In the genomic region with DNA sequence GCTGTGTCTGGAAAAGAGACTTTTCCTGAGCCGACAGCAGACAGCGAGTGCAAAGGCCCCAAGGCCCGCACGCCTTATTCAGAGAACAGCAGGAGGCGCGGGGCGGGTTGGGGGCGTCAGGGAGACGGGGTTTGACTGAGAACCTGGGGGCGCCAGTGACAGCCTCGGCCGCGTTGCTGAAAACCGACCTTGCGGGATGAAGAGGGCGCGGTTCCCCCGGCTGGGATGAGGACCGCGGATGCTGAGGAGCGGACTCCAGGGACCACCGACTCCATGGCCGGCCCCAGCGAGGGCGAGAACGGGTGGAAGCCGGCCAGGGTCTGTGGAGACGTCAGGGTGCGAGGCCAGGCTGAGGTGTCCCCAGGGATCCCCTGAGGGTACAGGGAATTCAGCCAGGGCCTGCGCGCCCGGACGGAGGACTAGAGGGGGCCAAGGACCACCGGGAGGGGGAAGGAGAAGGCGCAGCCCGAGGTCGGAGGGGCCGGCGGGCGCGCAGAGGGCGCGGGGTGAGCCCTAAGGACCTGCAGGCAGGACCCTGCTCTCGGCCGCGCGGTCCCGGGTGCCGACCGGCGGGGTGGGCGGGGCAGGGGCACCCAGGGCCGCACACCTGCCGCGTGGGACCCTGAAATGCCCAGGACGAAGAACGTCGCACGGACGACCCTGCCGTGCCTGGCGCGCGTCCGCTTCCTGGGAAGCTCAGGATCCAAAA, we compare ENCODE assay signal across 9 cellular contexts. TPM values are rescaled to one million over a fixed set of nuclear protein-coding genes. Genes with fewer than 3 reads are reported as not detected.
A peak's percentile ranks its signal among the peaks of the same experiment; 100 is the strongest.
DNase-seq lines count a peak whose midpoint lies in the region; ATAC-seq and TF ChIP-seq lines count a peak whose summit lies in the region.
"Had no signal": no experiment of that assay in that cellular context is flagged by ENCODE, and none has a peak within 500 bp of the region (broad histone marks: within the 10 kb centered on the region; RNA-seq: fewer than 3 reads in every experiment).

No MANE protein-coding gene starts in this region.

- no peak for TF ChIP-seq RAD21 in SK-N-SH (IDR thresholded peaks at IDR 0.05; ENCODE audit: low read length)

- H3K27ac Mint-ChIP-seq in T-helper 2 cell treated with Interferon-gamma antibody and Interleukin-4, amounts not matched to agents 5 μg/mL and 100 μg/mL, for 36 hours: peak overlapping the region; percentile 49
- no peak overlapping the region for H3K27ac Mint-ChIP-seq in glutamatergic neuron (ENCODE audit: unreplicated experiment)
- peak overlapping the region; percentile 57 to 97 for H3K27ac Mint-ChIP-seq in stimulated activated naive CD8-positive, alpha-beta T cell treated with anti-CD3 and anti-CD28 coated beads, Interleukin-15, amount 100 ng/mL, for 72 hours

- POLR2A ChIA-PET in SK-N-SH (lab: Yijun Ruan, JAX): interaction anchor here (0.7 kb wide), 1 partner anchor 50 kb away, joined by 3 read pairs; a partner anchor contains a TSS

- H3K9ac ChIP-seq in SK-N-SH: no peak overlapping the region

- H3K36me3 ChIP-seq in SK-N-SH (replicated peaks in 1 of 2; ENCODE audit: control insufficient read depth in 1 of 2, insufficient read depth in 2 of 2, low read length in 1 of 2): peaks cover 0 to 11% of the 10 kb centered on the region in 2 experiments

- H3K4me3 ChIP-seq in SK-N-SH (ENCODE audit: low read depth in 2 of 2, low read length in 1 of 2): peak overlapping the region; percentile 49 to 74

- peaks cover 13% of the 10 kb centered on the region; the same call in 1 of the 2 replicates for H3K27me3 ChIP-seq in SK-N-SH (ENCODE audit: insufficient read depth)

- no peak for TF ChIP-seq EP300 in SK-N-SH (IDR thresholded peaks at IDR 0.05; ENCODE audit: borderline replicate concordance in 1 of 2, low read depth in 1 of 2, low read length in 1 of 2)

- no peak for TF ChIP-seq CTCF in SK-N-SH (IDR thresholded peaks at IDR 0.05)
- no peak for TF ChIP-seq CTCF in glutamatergic neuron (IDR thresholded peaks at IDR 0.05; ENCODE audit: partially characterized antibody, unreplicated experiment)

- H3K4me1 ChIP-seq in SK-N-SH (ENCODE audit: control insufficient read depth in 1 of 2, insufficient read depth in 2 of 2, low read depth in 1 of 2, low read length in 1 of 2): peaks cover 0 to 5% of the 10 kb centered on the region in 2 experiments; a peak in 1 of 4 replicates

- no peak for DNase-seq in T-helper 2 cell treated with Interferon-gamma antibody and Interleukin-4, amounts not matched to agents 5 μg/mL and 100 μg/mL, for 36 hours (ENCODE audit: low spot score)
- no peak for DNase-seq in T-helper 2 cell
- peak; percentile 58 for DNase-seq in SK-N-SH
- peak; percentile 43 for DNase-seq in glutamatergic neuron
- no peak for DNase-seq in stimulated activated naive CD8-positive, alpha-beta T cell treated with anti-CD3 and anti-CD28 coated beads, Interleukin-15, amount 100 ng/mL, for 72 hours
- no peak for DNase-seq in SK-N-DZ (ENCODE audit: low spot score)
- DNase-seq in GM03348 (ENCODE audit: low spot score): no peak
- DNase-seq: DND-41 had no signal

- CTCF ChIA-PET in SK-N-SH (lab: Yijun Ruan, JAX): interaction anchor here (0.7 to 1.5 kb wide), 13 partner anchors 8 to 132 kb away, joined by 3 to 6 read pairs (median 3); no protein-coding TSS in a partner anchor

- peaks cover 19% of the 10 kb centered on the region for H3K36me3 Mint-ChIP-seq in T-helper 2 cell treated with Interferon-gamma antibody and Interleukin-4, amounts not matched to agents 5 μg/mL and 100 μg/mL, for 36 hours (ENCODE audit: low read depth)
- H3K36me3 Mint-ChIP-seq in glutamatergic neuron (ENCODE audit: unreplicated experiment): no peaks in the 10 kb centered on the region

- peaks cover 18% of the 10 kb centered on the region for H3K4me1 Mint-ChIP-seq in T-helper 2 cell treated with Interferon-gamma antibody and Interleukin-4, amounts not matched to agents 5 μg/mL and 100 μg/mL, for 36 hours (ENCODE audit: low read depth)
- no peaks in the 10 kb centered on the region for H3K4me1 Mint-ChIP-seq in glutamatergic neuron (ENCODE audit: low read depth, unreplicated experiment)
- H3K4me1 Mint-ChIP-seq in stimulated activated naive CD8-positive, alpha-beta T cell treated with anti-CD3 and anti-CD28 coated beads, Interleukin-15, amount 100 ng/mL, for 72 hours: peaks cover 57% of the 10 kb centered on the region

- H3K9me3 Mint-ChIP-seq in T-helper 2 cell treated with Interferon-gamma antibody and Interleukin-4, amounts not matched to agents 5 μg/mL and 100 μg/mL, for 36 hours: no peaks in the 10 kb centered on the region
- H3K9me3 Mint-ChIP-seq in glutamatergic neuron (ENCODE audit: unreplicated experiment): peaks cover 2% of the 10 kb centered on the region
- no peaks in the 10 kb centered on the region for H3K9me3 Mint-ChIP-seq in stimulated activated naive CD8-positive, alpha-beta T cell treated with anti-CD3 and anti-CD28 coated beads, Interleukin-15, amount 100 ng/mL, for 72 hours

- H3K9me3 ChIP-seq in SK-N-SH: no peaks in the 10 kb centered on the region

- peaks cover 6% of the 10 kb centered on the region for H3F3A ChIP-seq in SK-N-SH (replicated peaks; ENCODE audit: insufficient read depth)

- peak overlapping the region; percentile 96 for H3K4me2 ChIP-seq in SK-N-SH

- 19% methylated on average over 20 of the region's 65 CpGs for WGBS in SK-N-SH (ENCODE audit: low lambda C conversion rate)

- no peaks in the 10 kb centered on the region for H3K79me2 ChIP-seq in SK-N-SH (ENCODE audit: insufficient read depth)

- H3K4me3 Mint-ChIP-seq in T-helper 2 cell treated with Interferon-gamma antibody and Interleukin-4, amounts not matched to agents 5 μg/mL and 100 μg/mL, for 36 hours: peak overlapping the region; percentile 86
- H3K4me3 Mint-ChIP-seq in glutamatergic neuron (ENCODE audit: unreplicated experiment): peak overlapping the region; percentile 81
- H3K4me3 Mint-ChIP-seq in stimulated activated naive CD8-positive, alpha-beta T cell treated with anti-CD3 and anti-CD28 coated beads, Interleukin-15, amount 100 ng/mL, for 72 hours: peak overlapping the region; percentile 88 to 92

- H3K27ac ChIP-seq in SK-N-SH (ENCODE audit: low read depth in 2 of 2, low read length in 1 of 2): no peak overlapping the region

- peaks cover 20% of the 10 kb centered on the region for H4K20me1 ChIP-seq in SK-N-SH (ENCODE audit: insufficient read depth)

- no peak overlapping the region for H2AFZ ChIP-seq in SK-N-SH (ENCODE audit: low read depth)

- H3K9me2 ChIP-seq in SK-N-SH: no peaks in the 10 kb centered on the region

- peaks cover 5% of the 10 kb centered on the region for H3K27me3 Mint-ChIP-seq in T-helper 2 cell treated with Interferon-gamma antibody and Interleukin-4, amounts not matched to agents 5 μg/mL and 100 μg/mL, for 36 hours (ENCODE audit: low read depth)
- peaks cover 16% of the 10 kb centered on the region for H3K27me3 Mint-ChIP-seq in glutamatergic neuron (ENCODE audit: unreplicated experiment)
- peaks cover 28% of the 10 kb centered on the region for H3K27me3 Mint-ChIP-seq in stimulated activated naive CD8-positive, alpha-beta T cell treated with anti-CD3 and anti-CD28 coated beads, Interleukin-15, amount 100 ng/mL, for 72 hours

- peak; percentile 13 for ATAC-seq in stimulated activated naive CD8-positive, alpha-beta T cell treated with anti-CD3 and anti-CD28 coated beads, Interleukin-15, amount 100 ng/mL, for 72 hours
- no peak for ATAC-seq in HG03039 (IDR thresholded peaks at IDR 0.05; ENCODE audit: unreplicated experiment)

TF ChIP-seq in SK-N-SH, 30 proteins besides CTCF, POLR2A, EP300 and RAD21 (continues in another document):
- TF ChIP-seq JUND (IDR thresholded peaks at IDR 0.05) (no peak), NFIC (IDR thresholded peaks at IDR 0.05; ENCODE audit: borderline replicate concordance) (no peak), TAF1 (IDR thresholded peaks at IDR 0.05; ENCODE audit: borderline replicate concordance, low read depth, low read length) (no peak), MXI1 (IDR thresholded peaks at IDR 0.05; ENCODE audit: low read depth, low read length) (no peak)
- TF ChIP-seq, protein P1, sequence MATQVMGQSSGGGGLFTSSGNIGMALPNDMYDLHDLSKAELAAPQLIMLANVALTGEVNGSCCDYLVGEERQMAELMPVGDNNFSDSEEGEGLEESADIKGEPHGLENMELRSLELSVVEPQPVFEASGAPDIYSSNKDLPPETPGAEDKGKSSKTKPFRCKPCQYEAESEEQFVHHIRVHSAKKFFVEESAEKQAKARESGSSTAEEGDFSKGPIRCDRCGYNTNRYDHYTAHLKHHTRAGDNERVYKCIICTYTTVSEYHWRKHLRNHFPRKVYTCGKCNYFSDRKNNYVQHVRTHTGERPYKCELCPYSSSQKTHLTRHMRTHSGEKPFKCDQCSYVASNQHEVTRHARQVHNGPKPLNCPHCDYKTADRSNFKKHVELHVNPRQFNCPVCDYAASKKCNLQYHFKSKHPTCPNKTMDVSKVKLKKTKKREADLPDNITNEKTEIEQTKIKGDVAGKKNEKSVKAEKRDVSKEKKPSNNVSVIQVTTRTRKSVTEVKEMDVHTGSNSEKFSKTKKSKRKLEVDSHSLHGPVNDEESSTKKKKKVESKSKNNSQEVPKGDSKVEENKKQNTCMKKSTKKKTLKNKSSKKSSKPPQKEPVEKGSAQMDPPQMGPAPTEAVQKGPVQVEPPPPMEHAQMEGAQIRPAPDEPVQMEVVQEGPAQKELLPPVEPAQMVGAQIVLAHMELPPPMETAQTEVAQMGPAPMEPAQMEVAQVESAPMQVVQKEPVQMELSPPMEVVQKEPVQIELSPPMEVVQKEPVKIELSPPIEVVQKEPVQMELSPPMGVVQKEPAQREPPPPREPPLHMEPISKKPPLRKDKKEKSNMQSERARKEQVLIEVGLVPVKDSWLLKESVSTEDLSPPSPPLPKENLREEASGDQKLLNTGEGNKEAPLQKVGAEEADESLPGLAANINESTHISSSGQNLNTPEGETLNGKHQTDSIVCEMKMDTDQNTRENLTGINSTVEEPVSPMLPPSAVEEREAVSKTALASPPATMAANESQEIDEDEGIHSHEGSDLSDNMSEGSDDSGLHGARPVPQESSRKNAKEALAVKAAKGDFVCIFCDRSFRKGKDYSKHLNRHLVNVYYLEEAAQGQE (IDR thresholded peaks at IDR 0.05; ENCODE audit: low read depth, low read length): no peak

RNA-seq across cellular contexts. Expression of a gene that starts 0.8 kb away (rescaled TPM):
- 0.71 and 0.99 TPM in 2 replicates for polyA plus RNA-seq in SK-N-SH (2012; rRNA removed)
- polyA plus RNA-seq in SK-N-SH (2012; cell fraction: cytosol; rRNA removed): 0.40 and 0.49 TPM in 2 replicates
- polyA plus RNA-seq in SK-N-SH (2012; cell fraction: nucleus; rRNA removed): 3.2 and 3.3 TPM in 2 replicates
- 2.0 TPM for total RNA-seq in glutamatergic neuron (ENCODE audit: unreplicated experiment)
- polyA plus RNA-seq in SK-N-DZ (2014; cell fraction: cytosol; rRNA removed): 0.10 and 0.12 TPM in 2 replicates
- polyA plus RNA-seq in SK-N-DZ (2014; cell fraction: nucleus; rRNA removed): 0.39 and 1.3 TPM in 2 replicates

RNA-seq across cellular contexts. Expression of a gene that starts 49.2 kb away (rescaled TPM):
- polyA plus RNA-seq in SK-N-SH (2012; rRNA removed): 323 and 347 TPM in 2 replicates
- polyA plus RNA-seq in SK-N-SH (2012; cell fraction: cytosol; rRNA removed): 349 and 362 TPM in 2 replicates
- 226 and 288 TPM in 2 replicates for polyA plus RNA-seq in SK-N-SH (2012; cell fraction: nucleus; rRNA removed)
- 56.9 TPM for total RNA-seq in glutamatergic neuron (ENCODE audit: unreplicated experiment)
- 101 and 115 TPM in 2 replicates for polyA plus RNA-seq in SK-N-DZ (2014; cell fraction: cytosol; rRNA removed)
- 108 and 121 TPM in 2 replicates for polyA plus RNA-seq in SK-N-DZ (2014; cell fraction: nucleus; rRNA removed)

Comparison
In these comparisons a context has a peak if more than half of its experiments do, and no peak if none do; other contexts are left out.
1. DNase-seq: peak in SK-N-SH (single experiment) and glutamatergic neuron (single experiment); none in T-helper 2 cell treated with Interferon-gamma antibody and Interleukin-4, amounts not matched to agents 5 μg/mL and 100 μg/mL, for 36 hours (single experiment), T-helper 2 cell (0 of 5), stimulated activated naive CD8-positive, alpha-beta T cell treated with anti-CD3 and anti-CD28 coated beads, Interleukin-15, amount 100 ng/mL, for 72 hours (0 of 2), SK-N-DZ (single experiment) and GM03348 (single experiment).
2. Peak in every context shown above with its lines, with median percentiles within 50 percentile points of each other: H3K4me3 Mint-ChIP-seq.